In the genomic region with DNA sequence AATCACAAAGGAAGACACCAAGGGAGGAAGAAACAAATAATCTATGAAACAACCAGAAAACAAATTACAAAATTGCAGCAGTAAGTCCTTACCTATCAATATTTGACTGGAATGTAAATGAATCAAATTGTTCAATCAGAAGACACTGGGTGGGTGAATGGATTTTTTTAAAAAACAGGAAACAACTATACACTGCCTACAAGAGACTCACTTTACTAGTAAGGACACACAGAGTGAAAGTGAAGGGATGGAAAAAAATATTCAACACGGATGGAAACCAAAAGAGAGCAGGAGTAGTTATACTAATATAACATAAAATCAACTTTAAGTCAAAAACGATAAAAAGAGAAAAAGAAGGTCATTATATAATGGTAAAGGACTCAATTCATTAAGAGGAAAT, we compare ENCODE assay signal across 19 cellular contexts. TPM values are rescaled to one million over a fixed set of nuclear protein-coding genes. Genes with fewer than 3 reads are reported as not detected.
DNase-seq lines count a peak whose midpoint lies in the region; ATAC-seq lines count a peak whose summit lies in the region.
"Had no signal": no experiment of that assay in that cellular context is flagged by ENCODE, and none has a peak within 500 bp of the region (broad histone marks: within the 10 kb centered on the region; RNA-seq: fewer than 3 reads in every experiment).

No MANE protein-coding gene starts in this region.

- peaks cover 0 to 10% (median 7%) of the 10 kb centered on the region in 10 experiments; a peak in 11 of 20 replicates for H3K4me1 ChIP-seq in BLaER1 treated with 17β-estradiol and CSF1 and Interleukin-3, amounts not matched to agents 10 nM and 100 nM
- H3K4me1 ChIP-seq: Caco-2 had no signal

- H3K36me3 Mint-ChIP-seq in activated T-cell treated with anti-CD3 and anti-CD28 coated beads, Interleukin-2, amount 50 U/mL, for 24 hours (ENCODE audit: low read depth): peaks cover under 1% of the 10 kb centered on the region
- H3K36me3 Mint-ChIP-seq in activated naive CD8-positive, alpha-beta T cell treated with anti-CD3 and anti-CD28 coated beads, Interleukin-2, amount 50 U/mL, for 24 hours (ENCODE audit: low read depth): peaks cover 9% of the 10 kb centered on the region
- H3K36me3 Mint-ChIP-seq in activated naive CD8-positive, alpha-beta T cell treated with anti-CD3 and anti-CD28 coated beads for 36 hours: peaks cover 4% of the 10 kb centered on the region
- H3K36me3 Mint-ChIP-seq in central memory CD8-positive, alpha-beta T cell (ENCODE audit: insufficient read depth): no peaks in the 10 kb centered on the region
- H3K36me3 Mint-ChIP-seq: CD8-positive, alpha-beta T cell had no signal

- ATAC-seq in activated naive CD8-positive, alpha-beta T cell treated with anti-CD3 and anti-CD28 coated beads, Interleukin-2, amount 50 U/mL, for 24 hours: peak; percentile 33
- ATAC-seq in central memory CD8-positive, alpha-beta T cell (replicated peaks; ENCODE audit: extremely low read depth, poor library complexity, severe bottlenecking): no peak
- ATAC-seq in HG03439 (IDR thresholded peaks at IDR 0.05; ENCODE audit: unreplicated experiment): no peak
- ATAC-seq in HG03280 (IDR thresholded peaks at IDR 0.05; ENCODE audit: unreplicated experiment): no peak
- ATAC-seq: CD8-positive, alpha-beta T cell had no signal

- no peak for DNase-seq in activated T-cell treated with anti-CD3 and anti-CD28 coated beads, Interleukin-2, amount 50 U/mL, for 24 hours
- no peak for DNase-seq in activated T-cell treated with anti-CD3 and anti-CD28 coated beads for 4 hours
- no peak for DNase-seq in activated naive CD8-positive, alpha-beta T cell treated with anti-CD3 and anti-CD28 coated beads, Interleukin-2, amount 50 U/mL, for 24 hours
- no peak for DNase-seq in activated naive CD8-positive, alpha-beta T cell treated with anti-CD3 and anti-CD28 coated beads for 36 hours
- no peak for DNase-seq in central memory CD8-positive, alpha-beta T cell (ENCODE audit: low spot score in 2 of 2)
- DNase-seq: C1 segment of cervical spinal cord; Caco-2; CD4-positive, CD25-positive, alpha-beta regulatory T cell; CD8-positive, alpha-beta T cell; DMS153; DND-41; GOT3; HCEC 1CT had no signal

- no peaks in the 10 kb centered on the region for H4K20me1 ChIP-seq in BLaER1 treated with 17β-estradiol and CSF1 and Interleukin-3, amounts not matched to agents 10 nM and 100 nM

- peaks cover 22% of the 10 kb centered on the region for H3K9me3 Mint-ChIP-seq in activated T-cell treated with anti-CD3 and anti-CD28 coated beads, Interleukin-2, amount 50 U/mL, for 24 hours
- H3K9me3 Mint-ChIP-seq in activated naive CD8-positive, alpha-beta T cell treated with anti-CD3 and anti-CD28 coated beads, Interleukin-2, amount 50 U/mL, for 24 hours: peaks cover 24% of the 10 kb centered on the region
- peaks cover 30% of the 10 kb centered on the region for H3K9me3 Mint-ChIP-seq in activated naive CD8-positive, alpha-beta T cell treated with anti-CD3 and anti-CD28 coated beads for 36 hours
- peaks cover 6% of the 10 kb centered on the region for H3K9me3 Mint-ChIP-seq in central memory CD8-positive, alpha-beta T cell

- H3K4me1 Mint-ChIP-seq in activated T-cell treated with anti-CD3 and anti-CD28 coated beads, Interleukin-2, amount 50 U/mL, for 24 hours (ENCODE audit: low read depth): peaks cover 13% of the 10 kb centered on the region
- peaks cover 13% of the 10 kb centered on the region for H3K4me1 Mint-ChIP-seq in activated naive CD8-positive, alpha-beta T cell treated with anti-CD3 and anti-CD28 coated beads, Interleukin-2, amount 50 U/mL, for 24 hours
- H3K4me1 Mint-ChIP-seq in activated naive CD8-positive, alpha-beta T cell treated with anti-CD3 and anti-CD28 coated beads for 36 hours: peaks cover 8% of the 10 kb centered on the region
- H3K4me1 Mint-ChIP-seq in central memory CD8-positive, alpha-beta T cell: peaks cover 22% of the 10 kb centered on the region
- H3K4me1 Mint-ChIP-seq: B cell had no signal

- H3K27me3 ChIP-seq in BLaER1 treated with 17β-estradiol and CSF1 and Interleukin-3, amounts not matched to agents 10 nM and 100 nM: no peaks in the 10 kb centered on the region

- H3K4me2 ChIP-seq in BLaER1 treated with 17β-estradiol and CSF1 and Interleukin-3, amounts not matched to agents 10 nM and 100 nM: peak overlapping the region in 8 of 11 experiments; percentile 8 to 47 (median 32); a peak in 11 of 22 replicates

- H3K9ac ChIP-seq in BLaER1 treated with 17β-estradiol and CSF1 and Interleukin-3, amounts not matched to agents 10 nM and 100 nM: no peak overlapping the region

- no peak overlapping the region for H3K4me3 ChIP-seq in BLaER1 treated with 17β-estradiol and CSF1 and Interleukin-3, amounts not matched to agents 10 nM and 100 nM

- peaks cover 9% of the 10 kb centered on the region for H3K27me3 Mint-ChIP-seq in activated T-cell treated with anti-CD3 and anti-CD28 coated beads, Interleukin-2, amount 50 U/mL, for 24 hours
- H3K27me3 Mint-ChIP-seq in activated naive CD8-positive, alpha-beta T cell treated with anti-CD3 and anti-CD28 coated beads, Interleukin-2, amount 50 U/mL, for 24 hours: peaks cover 10% of the 10 kb centered on the region
- no peaks in the 10 kb centered on the region for H3K27me3 Mint-ChIP-seq in activated naive CD8-positive, alpha-beta T cell treated with anti-CD3 and anti-CD28 coated beads for 36 hours
- peaks cover 12% of the 10 kb centered on the region for H3K27me3 Mint-ChIP-seq in central memory CD8-positive, alpha-beta T cell

- H3K27ac Mint-ChIP-seq in activated T-cell treated with anti-CD3 and anti-CD28 coated beads, Interleukin-2, amount 50 U/mL, for 24 hours: peak overlapping the region; percentile 26
- no peak overlapping the region for H3K27ac Mint-ChIP-seq in activated naive CD8-positive, alpha-beta T cell treated with anti-CD3 and anti-CD28 coated beads, Interleukin-2, amount 50 U/mL, for 24 hours
- no peak overlapping the region for H3K27ac Mint-ChIP-seq in activated naive CD8-positive, alpha-beta T cell treated with anti-CD3 and anti-CD28 coated beads for 36 hours
- H3K27ac Mint-ChIP-seq in central memory CD8-positive, alpha-beta T cell (ENCODE audit: low read depth): peak overlapping the region; percentile 20
- H3K27ac Mint-ChIP-seq: B cell; CD4-positive, CD25-positive, alpha-beta regulatory T cell; CD8-positive, alpha-beta T cell had no signal

- H3K9me3 ChIP-seq in BLaER1 treated with 17β-estradiol and CSF1 and Interleukin-3, amounts not matched to agents 10 nM and 100 nM (replicated peaks in 1 of 11): peaks cover 39 to 67% (median 54%) of the 10 kb centered on the region in 11 experiments

- H3K27ac ChIP-seq in BLaER1 treated with 17β-estradiol and CSF1 and Interleukin-3, amounts not matched to agents 10 nM and 100 nM: peak overlapping the region in 3 of 11 experiments; percentile 10 to 38 (median 33); a peak in 2 of 22 replicates

- no peak overlapping the region for H3K4me3 Mint-ChIP-seq in activated T-cell treated with anti-CD3 and anti-CD28 coated beads, Interleukin-2, amount 50 U/mL, for 24 hours
- H3K4me3 Mint-ChIP-seq in activated naive CD8-positive, alpha-beta T cell treated with anti-CD3 and anti-CD28 coated beads, Interleukin-2, amount 50 U/mL, for 24 hours: no peak overlapping the region
- H3K4me3 Mint-ChIP-seq in activated naive CD8-positive, alpha-beta T cell treated with anti-CD3 and anti-CD28 coated beads for 36 hours: no peak overlapping the region
- no peak overlapping the region for H3K4me3 Mint-ChIP-seq in central memory CD8-positive, alpha-beta T cell
- H3K4me3 Mint-ChIP-seq: B cell; CD4-positive, CD25-positive, alpha-beta regulatory T cell; CD8-positive, alpha-beta T cell had no signal

- H3K36me3 ChIP-seq in BLaER1 treated with 17β-estradiol and CSF1 and Interleukin-3, amounts not matched to agents 10 nM and 100 nM: 0 out of 22 replicates have a peak, but pooled peaks cover 0 to 4% (median 0%) of the 10 kb centered on the region in 11 experiments

RNA-seq across cellular contexts. Expression of a gene that starts 6.4 kb away (rescaled TPM):
- total RNA-seq in activated naive CD8-positive, alpha-beta T cell treated with anti-CD3 and anti-CD28 coated beads for 36 hours: not detected
- total RNA-seq: A172; A673; B cell; Caco-2; CD4-positive, CD25-positive, alpha-beta regulatory T cell; CD8-positive, alpha-beta T cell had no signal

Comparison
In these comparisons a context has a peak if more than half of its experiments do, and no peak if none do; other contexts are left out.
1. H3K27ac Mint-ChIP-seq: peak in activated T-cell treated with anti-CD3 and anti-CD28 coated beads, Interleukin-2, amount 50 U/mL, for 24 hours (single experiment) and central memory CD8-positive, alpha-beta T cell (single experiment); none in activated naive CD8-positive, alpha-beta T cell treated with anti-CD3 and anti-CD28 coated beads, Interleukin-2, amount 50 U/mL, for 24 hours (single experiment) and activated naive CD8-positive, alpha-beta T cell treated with anti-CD3 and anti-CD28 coated beads for 36 hours (single experiment).